In the genomic region with DNA sequence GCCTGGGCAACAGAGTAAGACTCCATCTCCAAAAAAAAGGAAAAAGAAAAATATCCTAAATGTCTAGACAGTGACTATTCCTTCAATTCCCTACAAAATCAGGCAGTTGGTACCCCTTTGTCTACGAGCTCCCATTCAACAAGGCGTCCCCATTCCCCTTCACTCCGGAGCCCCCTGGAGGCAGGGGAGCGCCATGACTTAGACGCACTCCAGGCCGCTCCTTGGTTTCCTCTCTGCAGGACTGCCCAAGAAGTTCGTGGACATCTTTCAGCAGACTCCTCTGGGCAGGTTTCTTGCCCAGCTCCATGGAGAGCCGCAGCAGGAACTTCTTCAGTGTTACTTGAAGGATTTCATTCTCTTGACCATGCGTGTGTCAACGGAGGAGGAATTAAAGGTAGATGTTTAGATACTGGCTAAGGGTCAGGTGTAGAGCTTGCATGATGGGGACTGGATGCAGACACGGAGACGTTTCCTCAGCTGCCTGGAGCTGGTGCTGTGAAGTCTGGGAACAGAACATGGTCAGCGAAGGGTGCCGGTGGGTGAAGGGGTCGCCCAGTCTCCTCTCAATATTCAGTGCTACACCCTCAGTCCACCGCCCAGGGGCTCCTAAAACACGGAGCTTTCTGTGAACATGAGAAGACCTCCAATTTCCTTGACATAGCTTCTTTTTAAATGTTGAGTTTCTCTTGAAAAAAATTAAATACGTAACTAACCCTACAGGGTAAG, we compare ENCODE assay signal across 8 cellular contexts. TPM values are rescaled to one million over a fixed set of nuclear protein-coding genes. Genes with fewer than 3 reads are reported as not detected.
A peak's percentile ranks its signal among the peaks of the same experiment; 100 is the strongest.
DNase-seq lines count a peak whose midpoint lies in the region; TF ChIP-seq lines count a peak whose summit lies in the region.

No MANE protein-coding gene starts in this region.

- no peaks in the 10 kb centered on the region for H3K9me3 Mint-ChIP-seq in nephron progenitor cell

- DNase-seq in Daoy (ENCODE audit: low read depth) (peak; percentile 9), KBM-7 (peak; percentile 32), astrocyte of the hippocampus (ENCODE audit: low read depth, low spot score) (peak; percentile 11), nephron progenitor cell (peak; percentile 41), NCI-H1105 (lab: John Stamatoyannopoulos, UW) (no peak), NCI-H2029 treated with DMSO at 0.1 percent for 48 hours (lab: John Stamatoyannopoulos, UW) (no peak), MG63 (no peak), DMS79 treated with DMSO at 0.1 percent for 48 hours (lab: John Stamatoyannopoulos, UW) (no peak)

- H3K36me3 ChIP-seq in MG63, result peaks cover 85% of the 10 kb centered on the region

- peaks cover 46% of the 10 kb centered on the region for H3K36me3 Mint-ChIP-seq in nephron progenitor cell (ENCODE audit: low read depth)

- H3K27me3 Mint-ChIP-seq in nephron progenitor cell (ENCODE audit: low read depth, poor library complexity), result no peaks in the 10 kb centered on the region

- in situ Hi-C loops in KBM-7 (cut with MboI; ENCODE audit: low pct_unique_long_range_greater_than_20kb, low sequenced_read_pairs), result no loop called here

- no peaks in the 10 kb centered on the region for H3K27me3 ChIP-seq in MG63

- H3K9me3 ChIP-seq in MG63, result no peaks in the 10 kb centered on the region

- peak; percentile 48 for TF ChIP-seq CTCF in nephron progenitor cell (IDR thresholded peaks at IDR 0.05)

- no peaks in the 10 kb centered on the region for H3K4me1 Mint-ChIP-seq in nephron progenitor cell

- no peak overlapping the region for H3K4me3 Mint-ChIP-seq in nephron progenitor cell

- H3K27ac Mint-ChIP-seq in nephron progenitor cell, result no peak overlapping the region

- H3K4me3 ChIP-seq in MG63, result no peak overlapping the region

RNA-seq across cellular contexts. Expression of a gene that starts 53.3 kb away (rescaled TPM):
- total RNA-seq in Daoy (2014; rRNA removed; shearing (Covaris generic)), result 22.4 and 24.6 TPM in 2 replicates
- total RNA-seq in MG63 (2014; rRNA removed; shearing (Covaris generic); ENCODE audit: low replicate concordance), result 20.4 and 39.7 TPM in 2 replicates

Comparison
In these comparisons a context has a peak if more than half of its experiments do, and no peak if none do; other contexts are left out.
1. DNase-seq: peak in Daoy (single experiment), KBM-7 (single experiment), astrocyte of the hippocampus (single experiment) and nephron progenitor cell (single experiment); none in NCI-H1105 (single experiment), NCI-H2029 treated with DMSO at 0.1 percent for 48 hours (single experiment), MG63 (single experiment) and DMS79 treated with DMSO at 0.1 percent for 48 hours (single experiment).